ENCODE assay signal across 2 cellular contexts in genomic region chr2:238238766-238239551, GRCh38.
A peak's percentile ranks its signal among the peaks of the same experiment; 100 is the strongest.
TF ChIP-seq lines count a peak whose summit lies in the region.

No MANE protein-coding gene starts in this region.

TF ChIP-seq in PFSK-1, 5 proteins besides CTCF, POLR2A, EP300 and RAD21:
- TF ChIP-seq POLR2AphosphoS5 (IDR thresholded peaks at IDR 0.05; ENCODE audit: low read depth, low read length) (no peak), FOXP2 (optimal IDR thresholded peaks at IDR 0.05; ENCODE audit: borderline replicate concordance, extremely low read depth, extremely low read length, insufficient read depth) (peak; percentile 54)

TF ChIP-seq in GM12878, 131 proteins besides CTCF, POLR2A, EP300 and RAD21:
- TF ChIP-seq ATF3 (IDR thresholded peaks at IDR 0.05; ENCODE audit: borderline replicate concordance, extremely low read depth, low read depth, low read length) (no peak), SUZ12 (IDR thresholded peaks at IDR 0.05; ENCODE audit: unreplicated experiment) (peak; percentile 10)
